In the genomic region with DNA sequence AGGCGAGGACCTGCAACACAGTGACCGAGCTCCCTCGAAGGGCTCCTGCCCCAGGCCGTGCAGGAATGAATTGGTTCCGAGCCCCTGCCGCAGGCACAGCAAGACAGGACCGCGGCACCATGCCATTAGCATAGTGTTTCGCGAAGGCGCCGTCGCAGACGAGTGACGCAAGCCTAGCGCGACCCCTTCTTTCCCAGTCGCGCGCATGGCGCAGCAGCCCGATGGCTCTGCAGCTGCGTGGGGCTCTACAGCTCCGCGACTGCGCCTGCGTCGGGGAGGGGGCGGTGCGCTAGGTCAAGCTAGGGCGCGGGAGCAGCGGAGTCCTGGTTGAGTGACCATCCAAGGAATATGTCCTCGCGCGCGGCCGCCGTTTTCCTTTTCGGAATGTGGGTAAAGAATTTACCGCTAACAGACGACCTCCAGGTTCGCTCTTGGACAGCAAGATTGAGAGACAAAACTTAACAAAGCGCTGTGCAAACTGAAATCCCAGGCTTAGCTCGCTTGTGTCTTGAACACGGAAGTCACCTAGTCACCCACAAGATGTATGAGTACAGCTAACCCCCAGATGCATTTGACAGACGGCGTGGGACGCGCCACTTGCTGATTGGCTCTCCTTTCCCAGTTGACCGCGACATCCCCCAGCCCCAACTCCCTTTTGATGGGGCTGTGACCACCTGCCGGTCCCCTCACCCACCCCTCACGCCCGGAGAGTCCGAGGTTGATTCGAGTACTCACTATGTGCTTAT, we compare ENCODE assay signal across 8 cellular contexts. TPM values are rescaled to one million over a fixed set of nuclear protein-coding genes. Genes with fewer than 3 reads are reported as not detected.
A peak's percentile ranks its signal among the peaks of the same experiment; 100 is the strongest.
DNase-seq lines count a peak whose midpoint lies in the region; ATAC-seq, FAIRE-seq and TF ChIP-seq lines count a peak whose summit lies in the region.

Gene TRMT61B (minus strand): TSS at position 164 of the 746 bp plus-strand sequence. CDS start 32 bp downstream, at position 132.

- H3K36me3 Mint-ChIP-seq in T-helper 2 cell treated with Interferon-gamma antibody and Interleukin-4, amounts not matched to agents 5 μg/mL and 100 μg/mL, for 36 hours (ENCODE audit: low read depth), result peaks cover 11% of the 10 kb centered on the region

- no peaks in the 10 kb centered on the region for H3K9me3 ChIP-seq in right atrium auricular region
- H3K9me3 ChIP-seq in psoas muscle, result no peaks in the 10 kb centered on the region

- H3K4me3 Mint-ChIP-seq in T-helper 2 cell treated with Interferon-gamma antibody and Interleukin-4, amounts not matched to agents 5 μg/mL and 100 μg/mL, for 36 hours, result peak within 1 kb of the TSS; percentile 98

- H3K27me3 ChIP-seq in right atrium auricular region (no peaks in the 10 kb centered on the region), psoas muscle (ENCODE audit: insufficient read depth in 3 of 3, low read length in 2 of 3) (no peaks in the 10 kb centered on the region)

- H3K4me1 ChIP-seq in right atrium auricular region (peaks cover 0 to 28% of the 10 kb centered on the region in 2 donors), psoas muscle (peaks cover 15% of the 10 kb centered on the region)

- H3K4me3 ChIP-seq in right atrium auricular region (peak within 1 kb of the TSS; percentile 71 to 85), psoas muscle (peak within 1 kb of the TSS; percentile 88)

- peak; percentile 80 for ATAC-seq in GM18508 (IDR thresholded peaks at IDR 0.05; ENCODE audit: insufficient read depth, unreplicated experiment)
- peak; percentile 93 for ATAC-seq in HG02981 (IDR thresholded peaks at IDR 0.05; ENCODE audit: unreplicated experiment)
- peak; percentile 100 for ATAC-seq in psoas muscle

- 0 to 1% (median 0%) methylated on average over 51 to 57 of the region's 57 CpGs for WGBS in psoas muscle, 3 donors

- H3K4me1 Mint-ChIP-seq in T-helper 2 cell treated with Interferon-gamma antibody and Interleukin-4, amounts not matched to agents 5 μg/mL and 100 μg/mL, for 36 hours (ENCODE audit: low read depth), result peaks cover 18% of the 10 kb centered on the region

- no peaks in the 10 kb centered on the region for H3K9me3 Mint-ChIP-seq in T-helper 2 cell treated with Interferon-gamma antibody and Interleukin-4, amounts not matched to agents 5 μg/mL and 100 μg/mL, for 36 hours

- peaks cover 8% of the 10 kb centered on the region for H3K27me3 Mint-ChIP-seq in T-helper 2 cell treated with Interferon-gamma antibody and Interleukin-4, amounts not matched to agents 5 μg/mL and 100 μg/mL, for 36 hours (ENCODE audit: low read depth)

- peak; percentile 89 for FAIRE-seq in urothelium cell line (lab: Jason Lieb, UNC)

- H3K27ac ChIP-seq in right atrium auricular region (peak within 1 kb of the TSS; percentile 79 to 81), psoas muscle (peak within 1 kb of the TSS; percentile 78)

- peak in 1 of 2 donors; percentile 21 for TF ChIP-seq CTCF in right atrium auricular region (IDR thresholded peaks at IDR 0.05)
- TF ChIP-seq CTCF in psoas muscle (IDR thresholded peaks at IDR 0.05), result no peak

- H3K36me3 ChIP-seq in right atrium auricular region, result no peaks in the 10 kb centered on the region
- H3K36me3 ChIP-seq in psoas muscle (ENCODE audit: insufficient read depth in 1 of 2, low read depth in 1 of 2), result peaks cover 3 to 11% of the 10 kb centered on the region in 2 donors

- peak within 1 kb of the TSS; percentile 95 for H3K27ac Mint-ChIP-seq in T-helper 2 cell treated with Interferon-gamma antibody and Interleukin-4, amounts not matched to agents 5 μg/mL and 100 μg/mL, for 36 hours

- intact Hi-C loops in psoas muscle (cut with DNase I), result loop anchor here in 1 of 2 donors (2.0 kb wide), 1 partner anchor 24 kb away; the partner anchor contains the start of gene WDR43

- DNase-seq in NCI-H2029 (lab: John Stamatoyannopoulos, UW), result peak; percentile 92
- peak; percentile 99 for DNase-seq in T-helper 2 cell treated with Interferon-gamma antibody and Interleukin-4, amounts not matched to agents 5 μg/mL and 100 μg/mL, for 36 hours (ENCODE audit: low spot score)
- peak; percentile 43 to 97 (median 92) for DNase-seq in anterior cingulate cortex (lab: John Stamatoyannopoulos, UW)
- DNase-seq in right atrium auricular region (ENCODE audit: low spot score), result peak; percentile 94
- DNase-seq in psoas muscle, result peak; percentile 99
- DNase-seq in urothelium cell line (ENCODE audit: low spot score), result peak; percentile 100

RNA-seq across cellular contexts. Expression of gene TRMT61B, which starts in this region (rescaled TPM):
- total RNA-seq in right atrium auricular region (10 to 100 TPM in 1 of 2 donors, 1 to 10 TPM in 1; 7.0 to 16.2 TPM), psoas muscle (10 to 100 TPM in 3 of 4 donors, 1 to 10 TPM in 1; 8.7 to 12.9 (median 11.3) TPM)
- 10 to 100 TPM in 2 of 3 donors, 1 to 10 TPM in 1; 9.5 to 21.7 (median 12.4) TPM for polyA plus RNA-seq in psoas muscle

Comparison
In these comparisons a context has a peak if more than half of its experiments do, and no peak if none do; other contexts are left out.
1. Peak in every context shown above with its lines: DNase-seq, ATAC-seq, H3K4me3 ChIP-seq and H3K27ac ChIP-seq.